Comparison of ENCODE assay signal across 28 cellular contexts in the genomic region with DNA sequence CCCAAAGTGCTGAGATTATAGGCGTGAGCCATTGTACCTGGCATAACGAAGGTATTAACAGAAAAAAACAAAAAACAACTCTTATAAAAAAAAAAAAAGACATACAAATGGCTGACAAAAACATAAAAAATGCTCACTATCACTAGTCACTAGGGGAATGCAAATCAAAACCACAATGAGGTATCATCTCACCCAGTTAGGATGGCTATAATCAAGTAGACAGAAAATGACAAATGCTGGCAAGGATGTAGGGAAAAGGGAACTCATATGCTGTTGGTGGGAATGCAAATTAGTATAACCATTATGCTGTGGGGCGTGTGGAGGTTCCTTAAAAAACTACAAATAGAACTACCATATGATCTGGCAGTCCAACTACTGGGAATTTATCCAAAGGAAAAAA. TPM values are rescaled to one million over a fixed set of nuclear protein-coding genes. Genes with fewer than 3 reads are reported as not detected.
"Had no signal": no experiment of that assay in that cellular context is flagged by ENCODE, and none has a peak within 500 bp of the region (broad histone marks: within the 10 kb centered on the region; RNA-seq: fewer than 3 reads in every experiment).

No MANE protein-coding gene starts in this region.

- H3K4me3 ChIP-seq: ascending aorta, esophagus muscularis mucosa, lower lobe of right lung, sigmoid colon, testis had no signal

- H3K4me1 ChIP-seq: ascending aorta, esophagus muscularis mucosa, foreskin keratinocyte, lower lobe of right lung, sigmoid colon, testis had no signal

- H3K27me3 ChIP-seq: ascending aorta, esophagus muscularis mucosa, sigmoid colon, testis had no signal

- ATAC-seq: activated naive CD4-positive, alpha-beta T cell treated with anti-CD3 and anti-CD28 coated beads, Interleukin-2, amount 50 U/mL, for 72 hours; activated T-helper 17 cell treated with anti-CD3 and anti-CD28 coated beads, Interleukin-2, amount 50 U/mL, for 72 hours; effector memory CD8-positive, alpha-beta T cell; foreskin keratinocyte; left lobe of liver; lower lobe of right lung; naive thymus-derived CD4-positive, alpha-beta T cell; stimulated activated naive B cell treated with anti-CD40 and anti-IgM and Interleukin-4, amounts not matched to agents 10 μg/mL and 1 μg/mL and 100 μg/mL, for 72 hours had no signal

- H3K36me3 ChIP-seq: ascending aorta, esophagus muscularis mucosa, lower lobe of right lung, sigmoid colon, WERI-Rb-1 had no signal

- DNase-seq: activated CD4-positive, alpha-beta T cell treated with anti-CD3 and anti-CD28 coated beads for 1 hour; activated CD4-positive, alpha-beta T cell treated with anti-CD3 and anti-CD28 coated beads, Interleukin-2, amount 50 U/mL, for 1 hour; activated T-cell treated with anti-CD3 and anti-CD28 coated beads, Interleukin-2, amount 50 U/mL, for 24 hours; effector memory CD8-positive, alpha-beta T cell; immature natural killer cell; lower lobe of right lung; mesendoderm; naive thymus-derived CD4-positive, alpha-beta T cell; occipital lobe; sigmoid colon; stimulated activated CD4-positive, alpha-beta T cell treated with anti-CD3 and anti-CD28 coated beads, Interleukin-2, amount 100 ng/mL, for 48 hours; stimulated activated CD8-positive, alpha-beta memory T cell treated with anti-CD3 and anti-CD28 coated beads, Interleukin-4, amount 100 ng/mL, for 48 hours; stimulated activated naive B cell treated with anti-CD40 and anti-IgM and Interleukin-4, amounts not matched to agents 10 μg/mL and 1 μg/mL and 100 μg/mL, for 72 hours; testis; WERI-Rb-1 had no signal

- FAIRE-seq: colon had no signal

- H3K9me3 ChIP-seq: testis had no signal

- H3K27ac ChIP-seq: ascending aorta, esophagus muscularis mucosa, foreskin keratinocyte, lower lobe of right lung, sigmoid colon, testis, WERI-Rb-1 had no signal

RNA-seq across cellular contexts. Expression of gene THY1, which starts 17.0 kb away (rescaled TPM):
- total RNA-seq: activated naive CD4-positive, alpha-beta T cell treated with anti-CD3 and anti-CD28 coated beads, Interleukin-2, amount 50 U/mL, for 72 hours had no signal
- polyA plus RNA-seq: immature natural killer cell; naive thymus-derived CD4-positive, alpha-beta T cell had no signal

RNA-seq across cellular contexts. Expression of gene USP2, which starts 24.5 kb away (rescaled TPM):
- total RNA-seq: ascending aorta had no signal
- polyA plus RNA-seq: immature natural killer cell had no signal

RNA-seq across cellular contexts. Expression of gene MFRP, which starts 59.5 kb away (rescaled TPM):
- total RNA-seq: activated naive CD4-positive, alpha-beta T cell treated with anti-CD3 and anti-CD28 coated beads, Interleukin-2, amount 50 U/mL, for 72 hours; activated T-helper 17 cell treated with anti-CD3 and anti-CD28 coated beads, Interleukin-2, amount 50 U/mL, for 72 hours; ascending aorta; dermis microvascular lymphatic vessel endothelial cell; foreskin keratinocyte; kidney epithelial cell; left lobe of liver; lower lobe of right lung; naive thymus-derived CD4-positive, alpha-beta T cell; neural crest cell; occipital lobe; posterior vena cava; renal cortical epithelial cell; T-helper 2 cell treated with Interferon-gamma antibody and Interleukin-4, amounts not matched to agents 100 ng/mL and 5 ng/mL, for 36 hours; testis had no signal
- polyA plus RNA-seq: foreskin keratinocyte; immature natural killer cell; naive thymus-derived CD4-positive, alpha-beta T cell; sigmoid colon had no signal
